Comparison of ENCODE assay signal across 14 cellular contexts in genomic region chr12:54983536-54984102, GRCh38. TPM values are rescaled to one million over a fixed set of nuclear protein-coding genes. Genes with fewer than 3 reads are reported as not detected.
DNase-seq lines count a peak whose midpoint lies in the region; ATAC-seq, FAIRE-seq and TF ChIP-seq lines count a peak whose summit lies in the region.
"Had no signal": no experiment of that assay in that cellular context is flagged by ENCODE, and none has a peak within 500 bp of the region (broad histone marks: within the 10 kb centered on the region; RNA-seq: fewer than 3 reads in every experiment).

No MANE protein-coding gene starts in this region.

- DNase-seq in activated naive CD4-positive, alpha-beta T cell treated with Interleukin-2 at 50 U/mL for 16 hours, result peak; percentile 52
- DNase-seq in activated naive CD4-positive, alpha-beta T cell (lab: John Stamatoyannopoulos, UW), result no peak
- peak; percentile 55 for DNase-seq in activated T-cell treated with anti-CD3 and anti-CD28 coated beads, Interleukin-2, amount 50 U/mL, for 24 hours
- no peak for DNase-seq in naive B cell
- no peak for DNase-seq in endodermal cell
- DNase-seq in frontal cortex (ENCODE audit: low spot score in 2 of 2), result no peak
- no peak for DNase-seq in nucleus accumbens (lab: John Stamatoyannopoulos, UW)
- DNase-seq: kidney glomerular epithelial cell, SIG-M5 had no signal

- H3K4me3 Mint-ChIP-seq in activated T-cell treated with anti-CD3 and anti-CD28 coated beads, Interleukin-2, amount 50 U/mL, for 24 hours, result peak overlapping the region; percentile 84
- H3K4me3 Mint-ChIP-seq in naive B cell (peak overlapping the region; percentile 84 to 96 (median 91)), endodermal cell (no peak overlapping the region)

- no peaks in the 10 kb centered on the region for H3K27me3 ChIP-seq in thymus (ENCODE audit: control insufficient read depth, insufficient read depth)
- H3K27me3 ChIP-seq in endodermal cell (ENCODE audit: control insufficient read depth, insufficient read depth, low read length, poor library complexity, severe bottlenecking), result no peaks in the 10 kb centered on the region

- peak overlapping the region; percentile 97 for H3K27ac Mint-ChIP-seq in activated T-cell treated with anti-CD3 and anti-CD28 coated beads, Interleukin-2, amount 50 U/mL, for 24 hours
- H3K27ac Mint-ChIP-seq in naive B cell (peak overlapping the region; percentile 90 to 99 (median 98)), endodermal cell (no peak overlapping the region)

- H3K9me3 ChIP-seq in thymus (ENCODE audit: control insufficient read depth) (no peaks in the 10 kb centered on the region), endodermal cell (ENCODE audit: control insufficient read depth, low read length) (no peaks in the 10 kb centered on the region)
- H3K9me3 ChIP-seq: A549 had no signal

- H3K27me3 Mint-ChIP-seq in activated T-cell treated with anti-CD3 and anti-CD28 coated beads, Interleukin-2, amount 50 U/mL, for 24 hours, result no peaks in the 10 kb centered on the region
- H3K27me3 Mint-ChIP-seq in naive B cell (no peaks in the 10 kb centered on the region), endodermal cell (ENCODE audit: insufficient read depth) (no peaks in the 10 kb centered on the region)

- no peak overlapping the region for H3K9ac ChIP-seq in endodermal cell (ENCODE audit: extremely low read depth, low read length, poor library complexity, severe bottlenecking)

- no peak for ATAC-seq in naive B cell (ENCODE audit: low read depth in 2 of 2)
- ATAC-seq: A549 had no signal

- H3K36me3 ChIP-seq in thymus (ENCODE audit: control insufficient read depth, insufficient read depth), result peaks cover 3% of the 10 kb centered on the region
- no peaks in the 10 kb centered on the region for H3K36me3 ChIP-seq in endodermal cell (ENCODE audit: control insufficient read depth, insufficient read depth, low read length)

- H3K36me3 Mint-ChIP-seq in activated T-cell treated with anti-CD3 and anti-CD28 coated beads, Interleukin-2, amount 50 U/mL, for 24 hours (ENCODE audit: low read depth), result peaks cover 60% of the 10 kb centered on the region
- H3K36me3 Mint-ChIP-seq in naive B cell (peaks cover 10 to 25% of the 10 kb centered on the region in 2 donors), endodermal cell (ENCODE audit: low read depth) (no peaks in the 10 kb centered on the region)

- TF ChIP-seq CTCF in endodermal cell (conservative IDR thresholded peaks at IDR 0.05), result no peak

- FAIRE-seq in frontal cortex (lab: Jason Lieb, UNC), result no peak
- FAIRE-seq: A549 had no signal

- H3K4me1 Mint-ChIP-seq in activated T-cell treated with anti-CD3 and anti-CD28 coated beads, Interleukin-2, amount 50 U/mL, for 24 hours (ENCODE audit: low read depth), result peaks cover 82% of the 10 kb centered on the region
- H3K4me1 Mint-ChIP-seq in naive B cell (peaks cover 46 to 68% (median 63%) of the 10 kb centered on the region in 3 donors), endodermal cell (no peaks in the 10 kb centered on the region)

- H3K4me3 ChIP-seq in thymus (ENCODE audit: low read length) (peak overlapping the region; percentile 65), endodermal cell (ENCODE audit: low read length) (no peak overlapping the region)
- H3K4me3 ChIP-seq: A549 had no signal

- peaks cover 39% of the 10 kb centered on the region for H3K4me1 ChIP-seq in thymus (ENCODE audit: control insufficient read depth, insufficient read depth, low read length)
- H3K4me1 ChIP-seq in endodermal cell (ENCODE audit: control insufficient read depth, insufficient read depth, low read length), result no peaks in the 10 kb centered on the region
- H3K4me1 ChIP-seq: A549 had no signal

- 30% methylated on average over 2 of the region's 2 CpGs for WGBS in thymus
- 87 to 94% methylated on average over 2 of the region's 2 CpGs for WGBS in endodermal cell (ENCODE audit: insufficient coverage in 1 of 2, insufficient read length in 1 of 2), 2 experiments

- H3K27ac ChIP-seq in thymus (ENCODE audit: low read depth) (peak overlapping the region; percentile 86), endodermal cell (ENCODE audit: low read depth, low read length) (no peak overlapping the region)
- H3K27ac ChIP-seq: A549 had no signal

- no peaks in the 10 kb centered on the region for H3K9me3 Mint-ChIP-seq in activated T-cell treated with anti-CD3 and anti-CD28 coated beads, Interleukin-2, amount 50 U/mL, for 24 hours
- H3K9me3 Mint-ChIP-seq in naive B cell, result peaks cover 0 to 5% (median 0%) of the 10 kb centered on the region in 7 donors
- H3K9me3 Mint-ChIP-seq in endodermal cell, result no peaks in the 10 kb centered on the region

RNA-seq across cellular contexts. Expression of gene TESPA1, which starts 0.9 kb away (rescaled TPM):
- polyA plus RNA-seq in naive B cell (ENCODE audit: low read depth in 6 of 6) (10 to 100 TPM; 16.5 to 23.2 (median 18.3) TPM), thymus (24.0 TPM)
- total RNA-seq in endodermal cell (not detected), frontal cortex (not detected)
- not detected for polyA plus RNA-seq in endodermal cell (2013, experiment 1 of 2)
- not detected for polyA plus RNA-seq in endodermal cell (2013, experiment 2 of 2)
- total RNA-seq: chondrocyte, osteoblast had no signal
- polyA plus RNA-seq: A549 had no signal

RNA-seq across cellular contexts. Expression of gene NEUROD4, which starts 36.2 kb away (rescaled TPM):
- polyA plus RNA-seq in naive B cell (ENCODE audit: low read depth in 6 of 6) (not detected), thymus (0.07 TPM)
- total RNA-seq in endodermal cell (not detected), frontal cortex (2.9 TPM)
- polyA plus RNA-seq in endodermal cell (2013, experiment 1 of 2), result 15.1 TPM
- polyA plus RNA-seq in endodermal cell (2013, experiment 2 of 2), result 10.4 TPM
- total RNA-seq: chondrocyte, H4, osteoblast had no signal
- polyA plus RNA-seq: A549 had no signal

Comparison
In these comparisons a context has a peak if more than half of its experiments do, and no peak if none do; other contexts are left out.
1. DNase-seq: peak in activated naive CD4-positive, alpha-beta T cell treated with Interleukin-2 at 50 U/mL for 16 hours (single experiment) and activated T-cell treated with anti-CD3 and anti-CD28 coated beads, Interleukin-2, amount 50 U/mL, for 24 hours (single experiment); none in activated naive CD4-positive, alpha-beta T cell (0 of 4), naive B cell (single experiment), endodermal cell (single experiment), frontal cortex (0 of 2) and nucleus accumbens (0 of 56).